In the genomic region with DNA sequence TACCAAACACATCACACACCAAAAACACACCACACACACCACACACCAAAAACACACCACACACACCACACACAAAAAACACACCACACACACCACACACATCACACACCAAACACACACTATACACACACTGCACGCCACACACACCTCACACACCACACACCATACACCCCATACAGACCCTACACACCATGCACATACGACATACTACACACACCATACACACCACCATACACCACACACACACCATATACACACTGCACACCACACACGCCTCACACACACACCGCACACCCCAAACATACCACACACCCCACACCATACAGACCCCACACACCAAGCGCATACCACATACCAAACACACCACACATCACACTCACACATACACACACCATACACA, we compare ENCODE assay signal across 1 cellular context.
TF ChIP-seq lines count a peak whose summit lies in the region.

No MANE protein-coding gene starts in this region.

TF ChIP-seq in HepG2, 621 proteins besides CTCF, POLR2A, EP300 and RAD21:
- no peak for TF ChIP-seq JARID2 (CRISPR knock-in tag; IDR thresholded peaks at IDR 0.05; ENCODE audit: insufficient replicate concordance)
- no peak for TF ChIP-seq FOXC1 (CRISPR knock-in tag; IDR thresholded peaks at IDR 0.05; ENCODE audit: borderline replicate concordance)
- no peak for TF ChIP-seq ZNF235 (CRISPR knock-in tag; IDR thresholded peaks at IDR 0.05; ENCODE audit: borderline replicate concordance)
- TF ChIP-seq, protein P1, sequence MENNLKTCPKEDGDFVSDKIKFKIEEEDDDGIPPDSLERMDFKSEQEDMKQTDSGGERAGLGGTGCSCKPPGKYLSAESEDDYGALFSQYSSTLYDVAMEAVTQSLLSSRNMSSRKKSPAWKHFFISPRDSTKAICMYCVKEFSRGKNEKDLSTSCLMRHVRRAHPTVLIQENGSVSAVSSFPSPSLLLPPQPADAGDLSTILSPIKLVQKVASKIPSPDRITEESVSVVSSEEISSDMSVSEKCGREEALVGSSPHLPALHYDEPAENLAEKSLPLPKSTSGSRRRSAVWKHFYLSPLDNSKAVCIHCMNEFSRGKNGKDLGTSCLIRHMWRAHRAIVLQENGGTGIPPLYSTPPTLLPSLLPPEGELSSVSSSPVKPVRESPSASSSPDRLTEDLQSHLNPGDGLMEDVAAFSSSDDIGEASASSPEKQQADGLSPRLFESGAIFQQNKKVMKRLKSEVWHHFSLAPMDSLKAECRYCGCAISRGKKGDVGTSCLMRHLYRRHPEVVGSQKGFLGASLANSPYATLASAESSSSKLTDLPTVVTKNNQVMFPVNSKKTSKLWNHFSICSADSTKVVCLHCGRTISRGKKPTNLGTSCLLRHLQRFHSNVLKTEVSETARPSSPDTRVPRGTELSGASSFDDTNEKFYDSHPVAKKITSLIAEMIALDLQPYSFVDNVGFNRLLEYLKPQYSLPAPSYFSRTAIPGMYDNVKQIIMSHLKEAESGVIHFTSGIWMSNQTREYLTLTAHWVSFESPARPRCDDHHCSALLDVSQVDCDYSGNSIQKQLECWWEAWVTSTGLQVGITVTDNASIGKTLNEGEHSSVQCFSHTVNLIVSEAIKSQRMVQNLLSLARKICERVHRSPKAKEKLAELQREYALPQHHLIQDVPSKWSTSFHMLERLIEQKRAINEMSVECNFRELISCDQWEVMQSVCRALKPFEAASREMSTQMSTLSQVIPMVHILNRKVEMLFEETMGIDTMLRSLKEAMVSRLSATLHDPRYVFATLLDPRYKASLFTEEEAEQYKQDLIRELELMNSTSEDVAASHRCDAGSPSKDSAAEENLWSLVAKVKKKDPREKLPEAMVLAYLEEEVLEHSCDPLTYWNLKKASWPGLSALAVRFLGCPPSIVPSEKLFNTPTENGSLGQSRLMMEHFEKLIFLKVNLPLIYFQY (CRISPR knock-in tag; IDR thresholded peaks at IDR 0.05; ENCODE audit: borderline replicate concordance), result no peak
- TF ChIP-seq, protein P2, sequence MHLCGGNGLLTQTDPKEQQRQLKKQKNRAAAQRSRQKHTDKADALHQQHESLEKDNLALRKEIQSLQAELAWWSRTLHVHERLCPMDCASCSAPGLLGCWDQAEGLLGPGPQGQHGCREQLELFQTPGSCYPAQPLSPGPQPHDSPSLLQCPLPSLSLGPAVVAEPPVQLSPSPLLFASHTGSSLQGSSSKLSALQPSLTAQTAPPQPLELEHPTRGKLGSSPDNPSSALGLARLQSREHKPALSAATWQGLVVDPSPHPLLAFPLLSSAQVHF (CRISPR knock-in tag; IDR thresholded peaks at IDR 0.05), result no peak
- TF ChIP-seq, protein P3, sequence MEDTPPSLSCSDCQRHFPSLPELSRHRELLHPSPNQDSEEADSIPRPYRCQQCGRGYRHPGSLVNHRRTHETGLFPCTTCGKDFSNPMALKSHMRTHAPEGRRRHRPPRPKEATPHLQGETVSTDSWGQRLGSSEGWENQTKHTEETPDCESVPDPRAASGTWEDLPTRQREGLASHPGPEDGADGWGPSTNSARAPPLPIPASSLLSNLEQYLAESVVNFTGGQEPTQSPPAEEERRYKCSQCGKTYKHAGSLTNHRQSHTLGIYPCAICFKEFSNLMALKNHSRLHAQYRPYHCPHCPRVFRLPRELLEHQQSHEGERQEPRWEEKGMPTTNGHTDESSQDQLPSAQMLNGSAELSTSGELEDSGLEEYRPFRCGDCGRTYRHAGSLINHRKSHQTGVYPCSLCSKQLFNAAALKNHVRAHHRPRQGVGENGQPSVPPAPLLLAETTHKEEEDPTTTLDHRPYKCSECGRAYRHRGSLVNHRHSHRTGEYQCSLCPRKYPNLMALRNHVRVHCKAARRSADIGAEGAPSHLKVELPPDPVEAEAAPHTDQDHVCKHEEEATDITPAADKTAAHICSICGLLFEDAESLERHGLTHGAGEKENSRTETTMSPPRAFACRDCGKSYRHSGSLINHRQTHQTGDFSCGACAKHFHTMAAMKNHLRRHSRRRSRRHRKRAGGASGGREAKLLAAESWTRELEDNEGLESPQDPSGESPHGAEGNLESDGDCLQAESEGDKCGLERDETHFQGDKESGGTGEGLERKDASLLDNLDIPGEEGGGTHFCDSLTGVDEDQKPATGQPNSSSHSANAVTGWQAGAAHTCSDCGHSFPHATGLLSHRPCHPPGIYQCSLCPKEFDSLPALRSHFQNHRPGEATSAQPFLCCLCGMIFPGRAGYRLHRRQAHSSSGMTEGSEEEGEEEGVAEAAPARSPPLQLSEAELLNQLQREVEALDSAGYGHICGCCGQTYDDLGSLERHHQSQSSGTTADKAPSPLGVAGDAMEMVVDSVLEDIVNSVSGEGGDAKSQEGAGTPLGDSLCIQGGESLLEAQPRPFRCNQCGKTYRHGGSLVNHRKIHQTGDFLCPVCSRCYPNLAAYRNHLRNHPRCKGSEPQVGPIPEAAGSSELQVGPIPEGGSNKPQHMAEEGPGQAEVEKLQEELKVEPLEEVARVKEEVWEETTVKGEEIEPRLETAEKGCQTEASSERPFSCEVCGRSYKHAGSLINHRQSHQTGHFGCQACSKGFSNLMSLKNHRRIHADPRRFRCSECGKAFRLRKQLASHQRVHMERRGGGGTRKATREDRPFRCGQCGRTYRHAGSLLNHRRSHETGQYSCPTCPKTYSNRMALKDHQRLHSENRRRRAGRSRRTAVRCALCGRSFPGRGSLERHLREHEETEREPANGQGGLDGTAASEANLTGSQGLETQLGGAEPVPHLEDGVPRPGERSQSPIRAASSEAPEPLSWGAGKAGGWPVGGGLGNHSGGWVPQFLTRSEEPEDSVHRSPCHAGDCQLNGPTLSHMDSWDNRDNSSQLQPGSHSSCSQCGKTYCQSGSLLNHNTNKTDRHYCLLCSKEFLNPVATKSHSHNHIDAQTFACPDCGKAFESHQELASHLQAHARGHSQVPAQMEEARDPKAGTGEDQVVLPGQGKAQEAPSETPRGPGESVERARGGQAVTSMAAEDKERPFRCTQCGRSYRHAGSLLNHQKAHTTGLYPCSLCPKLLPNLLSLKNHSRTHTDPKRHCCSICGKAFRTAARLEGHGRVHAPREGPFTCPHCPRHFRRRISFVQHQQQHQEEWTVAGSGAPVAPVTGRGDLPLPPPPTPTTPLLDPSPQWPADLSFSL (CRISPR knock-in tag; IDR thresholded peaks at IDR 0.05), result 0 out of 2 replicates have a peak, but pooled peaks have one; percentile 34
- TF ChIP-seq ZSCAN30 (CRISPR knock-in tag; IDR thresholded peaks at IDR 0.05), result no peak
